Comparison of ENCODE assay signal across 21 cellular contexts in genomic region chr6:157865249-157865648, GRCh38. TPM values are rescaled to one million over a fixed set of nuclear protein-coding genes. Genes with fewer than 3 reads are reported as not detected.
DNase-seq lines count a peak whose midpoint lies in the region; ATAC-seq and TF ChIP-seq lines count a peak whose summit lies in the region.
"Had no signal": no experiment of that assay in that cellular context is flagged by ENCODE, and none has a peak within 500 bp of the region (broad histone marks: within the 10 kb centered on the region; RNA-seq: fewer than 3 reads in every experiment).

No MANE protein-coding gene starts in this region.

- TF ChIP-seq CTCF in activated CD8-positive, alpha-beta T cell treated with anti-CD3 and anti-CD28 coated beads for 36 hours (IDR thresholded peaks at IDR 0.05), result no peak
- TF ChIP-seq CTCF in astrocyte of the spinal cord (IDR thresholded peaks at IDR 0.05; ENCODE audit: low read depth, low read length), result no peak

- H3K4me3 Mint-ChIP-seq in activated CD8-positive, alpha-beta T cell treated with anti-CD3 and anti-CD28 coated beads, Interleukin-2, amount 10 ng/mL, durations not matched to agents 7 days and 5 days, result no peak overlapping the region
- H3K4me3 Mint-ChIP-seq in activated CD8-positive, alpha-beta T cell treated with anti-CD3 and anti-CD28 coated beads for 36 hours, result no peak overlapping the region
- no peak overlapping the region for H3K4me3 Mint-ChIP-seq in activated T-cell treated with anti-CD3 and anti-CD28 coated beads, Interleukin-2, amount 50 U/mL, for 4 hours
- H3K4me3 Mint-ChIP-seq: H9 had no signal

- no peak overlapping the region for H3K4me3 ChIP-seq in astrocyte of the spinal cord (ENCODE audit: low read depth, low read length)
- H3K4me3 ChIP-seq: GM23248 had no signal

- H3K27ac Mint-ChIP-seq in activated CD8-positive, alpha-beta T cell treated with anti-CD3 and anti-CD28 coated beads, Interleukin-2, amount 10 ng/mL, durations not matched to agents 7 days and 5 days, result no peak overlapping the region
- H3K27ac Mint-ChIP-seq in activated CD8-positive, alpha-beta T cell treated with anti-CD3 and anti-CD28 coated beads for 36 hours, result no peak overlapping the region
- H3K27ac Mint-ChIP-seq: H9 had no signal

- no peaks in the 10 kb centered on the region for H3K9me3 Mint-ChIP-seq in activated CD8-positive, alpha-beta T cell treated with anti-CD3 and anti-CD28 coated beads, Interleukin-2, amount 10 ng/mL, durations not matched to agents 7 days and 5 days (ENCODE audit: insufficient read depth)
- H3K9me3 Mint-ChIP-seq in activated CD8-positive, alpha-beta T cell treated with anti-CD3 and anti-CD28 coated beads for 36 hours, result peaks cover 2% of the 10 kb centered on the region
- H3K9me3 Mint-ChIP-seq in activated T-cell treated with anti-CD3 and anti-CD28 coated beads, Interleukin-2, amount 50 U/mL, for 4 hours, result no peaks in the 10 kb centered on the region
- H3K9me3 Mint-ChIP-seq: H9 had no signal

- DNase-seq in activated CD8-positive, alpha-beta T cell treated with anti-CD3 and anti-CD28 coated beads, Interleukin-2, amount 10 ng/mL, durations not matched to agents 7 days and 5 days, result peak; percentile 16
- no peak for DNase-seq in activated CD8-positive, alpha-beta T cell treated with anti-CD3 and anti-CD28 coated beads for 36 hours
- DNase-seq in NCI-H146 treated with DMSO at 0.1 percent for 48 hours (lab: John Stamatoyannopoulos, UW; ENCODE audit: unreplicated experiment) (peak; percentile 72), astrocyte of the spinal cord (ENCODE audit: low read depth, low spot score) (peak; percentile 60), posterior vena cava (ENCODE audit: low spot score) (peak; percentile 45)
- DNase-seq in activated CD4-positive, alpha-beta T cell treated with anti-CD3 and anti-CD28 coated beads for 4 hours, result no peak
- no peak for DNase-seq in activated T-cell treated with anti-CD3 and anti-CD28 coated beads, Interleukin-2, amount 50 U/mL, for 4 hours
- DNase-seq: 8988T; AML-193; DMS79; GM23248; H9; IMR-90; NCI-H187; NCI-H2107; NCI-H510A; NCI-H774; NK-92 treated with Interleukin-12 subunit alpha and Interleukin-12 subunit beta, amount 100 ng/mL, for 24 hours had no signal

- in situ Hi-C loops in astrocyte of the spinal cord (cut with HindIII; ENCODE audit: low sequenced_read_pairs), result no loop called here

- POLR2A ChIA-PET in activated CD8-positive, alpha-beta T cell treated with anti-CD3 and anti-CD28 coated beads, Interleukin-2, amount 10 ng/mL, durations not matched to agents 7 days and 5 days (lab: Charles Lee), result no interaction called here
- POLR2A ChIA-PET in activated CD8-positive, alpha-beta T cell treated with anti-CD3 and anti-CD28 coated beads for 36 hours (lab: Charles Lee), result interaction anchor here (1.4 kb wide), 1 partner anchor 9 kb away, joined by 4 read pairs; no protein-coding TSS in a partner anchor

- H3K27me3 Mint-ChIP-seq in activated CD8-positive, alpha-beta T cell treated with anti-CD3 and anti-CD28 coated beads, Interleukin-2, amount 10 ng/mL, durations not matched to agents 7 days and 5 days (ENCODE audit: low read depth), result peaks cover 22% of the 10 kb centered on the region
- H3K27me3 Mint-ChIP-seq in activated CD8-positive, alpha-beta T cell treated with anti-CD3 and anti-CD28 coated beads for 36 hours, result no peaks in the 10 kb centered on the region
- H3K27me3 Mint-ChIP-seq in activated T-cell treated with anti-CD3 and anti-CD28 coated beads, Interleukin-2, amount 50 U/mL, for 4 hours (ENCODE audit: low read depth), result no peaks in the 10 kb centered on the region

- peaks cover 4% of the 10 kb centered on the region for H3K36me3 Mint-ChIP-seq in activated CD8-positive, alpha-beta T cell treated with anti-CD3 and anti-CD28 coated beads, Interleukin-2, amount 10 ng/mL, durations not matched to agents 7 days and 5 days (ENCODE audit: low read depth)
- peaks cover 31% of the 10 kb centered on the region for H3K36me3 Mint-ChIP-seq in activated CD8-positive, alpha-beta T cell treated with anti-CD3 and anti-CD28 coated beads for 36 hours (ENCODE audit: low read depth)
- H3K36me3 Mint-ChIP-seq in activated T-cell treated with anti-CD3 and anti-CD28 coated beads, Interleukin-2, amount 50 U/mL, for 4 hours (ENCODE audit: insufficient read depth), result peaks cover 6% of the 10 kb centered on the region

- ATAC-seq in activated CD8-positive, alpha-beta T cell treated with anti-CD3 and anti-CD28 coated beads, Interleukin-2, amount 10 ng/mL, durations not matched to agents 7 days and 5 days, result no peak
- no peak for ATAC-seq in activated CD8-positive, alpha-beta T cell treated with anti-CD3 and anti-CD28 coated beads for 36 hours
- ATAC-seq in HG03095 (IDR thresholded peaks at IDR 0.05; ENCODE audit: unreplicated experiment), result no peak
- ATAC-seq in activated T-cell treated with anti-CD3 and anti-CD28 coated beads, Interleukin-2, amount 50 U/mL, for 4 hours, result no peak
- ATAC-seq: Panc1, SK-N-SH treated with all-trans-retinoic acid at 6 μM for 48 hours had no signal

- CTCF ChIA-PET in activated CD8-positive, alpha-beta T cell treated with anti-CD3 and anti-CD28 coated beads, Interleukin-2, amount 10 ng/mL, durations not matched to agents 7 days and 5 days (lab: Charles Lee), result no interaction called here
- CTCF ChIA-PET in activated CD8-positive, alpha-beta T cell treated with anti-CD3 and anti-CD28 coated beads for 36 hours (lab: Charles Lee), result no interaction called here

- peaks cover 21% of the 10 kb centered on the region for H3K4me1 Mint-ChIP-seq in activated CD8-positive, alpha-beta T cell treated with anti-CD3 and anti-CD28 coated beads, Interleukin-2, amount 10 ng/mL, durations not matched to agents 7 days and 5 days (ENCODE audit: low read depth)
- H3K4me1 Mint-ChIP-seq in activated CD8-positive, alpha-beta T cell treated with anti-CD3 and anti-CD28 coated beads for 36 hours (ENCODE audit: low read depth), result peaks cover 53% of the 10 kb centered on the region
- H3K4me1 Mint-ChIP-seq in activated T-cell treated with anti-CD3 and anti-CD28 coated beads, Interleukin-2, amount 50 U/mL, for 4 hours (ENCODE audit: low read depth), result peaks cover 60% of the 10 kb centered on the region

- intact Hi-C loops in activated CD8-positive, alpha-beta T cell treated with anti-CD3 and anti-CD28 coated beads for 36 hours (cut with micrococcal nuclease), result loop anchor here (5.0 kb wide), 1 partner anchor 33 kb away; no protein-coding TSS in a partner anchor
- intact Hi-C loops in posterior vena cava (cut with DNase I), result no loop called here

RNA-seq across cellular contexts. Expression of gene SNX9, which starts 42.2 kb away (rescaled TPM):
- 1 to 10 TPM; 9.1 to 9.2 TPM for total RNA-seq in activated CD8-positive, alpha-beta T cell treated with anti-CD3 and anti-CD28 coated beads, Interleukin-2, amount 10 ng/mL, durations not matched to agents 7 days and 5 days
- 10 to 100 TPM; 44.9 to 45.1 TPM for total RNA-seq in activated CD8-positive, alpha-beta T cell treated with anti-CD3 and anti-CD28 coated beads for 36 hours
- 100 to 1,000 TPM in 1 of 2 donors, 10 to 100 TPM in 1; 82.2 to 103 TPM for total RNA-seq in posterior vena cava
- 10 to 100 TPM; 39.0 to 52.5 (median 42.8) TPM for total RNA-seq in activated T-cell treated with anti-CD3 and anti-CD28 coated beads, Interleukin-2, amount 50 U/mL, for 4 hours

Comparison
In these comparisons a context has a peak if more than half of its experiments do, and no peak if none do; other contexts are left out.
1. DNase-seq: peak in activated CD8-positive, alpha-beta T cell treated with anti-CD3 and anti-CD28 coated beads, Interleukin-2, amount 10 ng/mL, durations not matched to agents 7 days and 5 days (single experiment), NCI-H146 treated with DMSO at 0.1 percent for 48 hours (single experiment), astrocyte of the spinal cord (single experiment) and posterior vena cava (single experiment); none in activated CD8-positive, alpha-beta T cell treated with anti-CD3 and anti-CD28 coated beads for 36 hours (single experiment), activated CD4-positive, alpha-beta T cell treated with anti-CD3 and anti-CD28 coated beads for 4 hours (0 of 2) and activated T-cell treated with anti-CD3 and anti-CD28 coated beads, Interleukin-2, amount 50 U/mL, for 4 hours (single experiment).